ENCODE assay signal across 31 cellular contexts in genomic region chr17:7414837-7415236, GRCh38. TPM values are rescaled to one million over a fixed set of nuclear protein-coding genes. Genes with fewer than 3 reads are reported as not detected.
"Had no signal": no experiment of that assay in that cellular context is flagged by ENCODE, and none has a peak within 500 bp of the region (broad histone marks: within the 10 kb centered on the region; RNA-seq: fewer than 3 reads in every experiment).

No MANE protein-coding gene starts in this region.

- H3K27me3 ChIP-seq: suprapubic skin, testis, thyroid gland, tibial nerve, transverse colon, upper lobe of left lung, upper lobe of right lung, uterus, vagina had no signal

- H3K4me1 ChIP-seq: stomach, suprapubic skin, testis, thyroid gland, tibial artery, transverse colon, upper lobe of left lung, upper lobe of right lung, uterus had no signal

- ATAC-seq: stimulated activated effector memory CD8-positive, alpha-beta T cell treated with anti-CD3 and anti-CD28 coated beads, Interleukin-12 subunit alpha, Interleukin-12 subunit beta, amount 100 ng/mL, for 72 hours; stimulated activated memory B cell treated with anti-CD40 and anti-IgM and Interleukin-4, amounts not matched to agents 10 μg/mL and 1 μg/mL and 100 μg/mL, for 72 hours; stimulated activated naive B cell treated with anti-CD40 and anti-IgM and Interleukin-4, amounts not matched to agents 10 μg/mL and 1 μg/mL and 100 μg/mL, for 72 hours; stimulated activated naive CD8-positive, alpha-beta T cell treated with anti-CD3 and anti-CD28 coated beads, Interleukin-15, amount 100 ng/mL, for 72 hours; stimulated activated naive CD8-positive, alpha-beta T cell treated with anti-CD3 and anti-CD28 coated beads, Interleukin-15, Interleukin-2, amounts not matched to agents 100 U/mL and 50 U/mL, for 24 hours; upper lobe of right lung had no signal

- H3K27ac ChIP-seq: stomach, suprapubic skin, testis, thoracic aorta, thyroid gland, tibial artery, tibial nerve, transverse colon, upper lobe of left lung, upper lobe of right lung, uterus had no signal

- H3K4me3 ChIP-seq: stomach, suprapubic skin, testis, thoracic aorta, thyroid gland, tibial artery, tibial nerve, transverse colon, upper lobe of left lung, upper lobe of right lung, uterus, vagina had no signal

- DNase-seq: stimulated activated CD4-positive, alpha-beta T cell treated with anti-CD3 and anti-CD28 coated beads, Interleukin-2, amount 100 ng/mL, for 48 hours; stimulated activated CD4-positive, alpha-beta T cell treated with anti-CD3 and anti-CD28 coated beads, Interleukin-4, amount 100 ng/mL, for 1 hour; stimulated activated CD4-positive, alpha-beta T cell treated with anti-CD3 and anti-CD28 coated beads, Interleukin-4, amount 100 ng/mL, for 24 hours; stimulated activated CD4-positive, alpha-beta T cell treated with anti-CD3 and anti-CD28 coated beads, Interleukin-4, amount 100 ng/mL, for 4 hours; stimulated activated CD8-positive, alpha-beta memory T cell treated with anti-CD3 and anti-CD28 coated beads, Interleukin-4, amount 100 ng/mL, for 48 hours; stimulated activated naive B cell treated with anti-CD40 and anti-IgM and Interleukin-4, amounts not matched to agents 10 μg/mL and 1 μg/mL and 100 μg/mL, for 72 hours; stimulated activated naive CD4-positive, alpha-beta T cell; stimulated activated naive CD4-positive, alpha-beta T cell treated with Interleukin-2 at 50 U/mL for 16 hours; stimulated activated naive CD8-positive, alpha-beta T cell treated with anti-CD3 and anti-CD28 coated beads, Interleukin-15, amount 100 ng/mL, for 72 hours; stimulated activated naive CD8-positive, alpha-beta T cell treated with anti-CD3 and anti-CD28 coated beads, Interleukin-15, Interleukin-2, amounts not matched to agents 100 U/mL and 50 U/mL, for 24 hours; stomach; substantia nigra; testis; thyroid gland; tibial artery; transverse colon; trophoblast cell; upper lobe of right lung; uterus had no signal

- H3K9me3 ChIP-seq: stomach, suprapubic skin, testis, thoracic aorta, thyroid gland, tibial artery, tibial nerve, transverse colon, upper lobe of left lung, upper lobe of right lung, uterus, vagina had no signal

- H3K36me3 ChIP-seq: thoracic aorta, thyroid gland, transverse colon, upper lobe of right lung, uterus had no signal

RNA-seq across cellular contexts. Expression of gene SPEM1, which starts 5.3 kb away (rescaled TPM):
- total RNA-seq: stomach, subcutaneous adipose tissue, suprapubic skin, temporal lobe, thoracic aorta, thyroid gland, tibial nerve, transverse colon, upper lobe of left lung, upper lobe of right lung, ureter, urinary bladder, uterus, vagina had no signal
- polyA plus RNA-seq: thymus, urinary bladder had no signal

RNA-seq across cellular contexts. Expression of gene SPEM2, which starts 10.6 kb away (rescaled TPM):
- total RNA-seq: stomach, subcutaneous adipose tissue, suprapubic skin, temporal lobe, thoracic aorta, tibial nerve, transverse colon, upper lobe of left lung, upper lobe of right lung, ureter, urinary bladder, uterus, vagina had no signal
- polyA plus RNA-seq: stomach, urinary bladder had no signal

RNA-seq across cellular contexts. Expression of gene SPEM3, which starts 13.8 kb away (rescaled TPM):
- total RNA-seq: stomach, subcutaneous adipose tissue, suprapubic skin, temporal lobe, thoracic aorta, thyroid gland, tibial nerve, transverse colon, upper lobe of left lung, upper lobe of right lung, ureter, urinary bladder, uterus, vagina had no signal
- polyA plus RNA-seq: stomach, thymus, urinary bladder had no signal
